In the genomic region with DNA sequence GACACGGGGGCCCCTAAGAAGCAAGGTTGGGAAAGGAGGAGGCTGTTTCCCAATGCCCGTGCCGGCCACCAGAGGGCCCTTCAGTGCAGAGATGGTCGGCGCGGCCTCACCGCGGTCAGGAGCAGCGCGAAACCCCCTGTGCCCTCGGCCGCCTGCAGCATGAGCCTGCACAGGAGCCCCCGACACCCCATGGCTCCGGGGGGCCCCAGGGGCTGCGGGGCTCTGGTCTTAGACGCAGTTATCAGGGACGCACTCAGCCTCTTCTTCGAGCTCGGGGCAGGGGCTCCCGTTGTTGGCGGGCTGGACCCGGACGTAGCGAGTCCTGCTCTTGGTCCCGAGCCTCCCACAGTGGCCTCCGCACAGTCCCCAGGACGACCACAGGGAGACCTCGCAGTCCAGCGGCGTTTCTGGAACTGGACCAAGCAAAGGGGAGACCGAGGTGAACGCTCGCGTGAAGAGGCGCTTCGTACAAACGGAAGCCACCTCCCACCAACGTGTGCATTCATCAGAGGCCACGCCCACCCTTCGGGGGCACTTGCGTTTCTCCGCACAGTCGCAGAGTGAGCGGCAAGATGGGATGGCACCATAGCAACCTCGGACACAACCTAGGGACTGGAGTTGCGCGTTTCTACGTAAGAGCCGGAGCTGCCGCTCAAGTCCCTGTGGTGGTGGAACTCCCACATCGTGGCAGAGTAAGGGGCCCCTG, we compare ENCODE assay signal across 2 cellular contexts.
TF ChIP-seq lines count a peak whose summit lies in the region.

No MANE protein-coding gene starts in this region.

TF ChIP-seq in HCT116, 20 proteins besides CTCF, POLR2A, EP300 and RAD21:
- TF ChIP-seq CEBPB (IDR thresholded peaks at IDR 0.05; ENCODE audit: low read depth) (no peak), ZFX (IDR thresholded peaks at IDR 0.05) (peak; percentile 39; the same call in 1 of the 2 replicates), SRF (IDR thresholded peaks at IDR 0.05; ENCODE audit: low read depth) (no peak), JUND (IDR thresholded peaks at IDR 0.05) (no peak), CBX3 (IDR thresholded peaks at IDR 0.05; ENCODE audit: low read depth) (no peak; the same call in 1 of the 2 replicates), SIN3A (IDR thresholded peaks at IDR 0.05; ENCODE audit: low read depth) (peak; percentile 51; the same call in 1 of the 2 replicates), ELF1 (IDR thresholded peaks at IDR 0.05; ENCODE audit: borderline replicate concordance, low read depth) (no peak), SP1 (IDR thresholded peaks at IDR 0.05; ENCODE audit: low read depth) (no peak; the same call in 1 of the 2 replicates), EZH2 (IDR thresholded peaks at IDR 0.05) (no peak), POLR2AphosphoS5 (IDR thresholded peaks at IDR 0.05; ENCODE audit: low read depth, low read length) (peak; percentile 75)
- TF ChIP-seq, protein P1, sequence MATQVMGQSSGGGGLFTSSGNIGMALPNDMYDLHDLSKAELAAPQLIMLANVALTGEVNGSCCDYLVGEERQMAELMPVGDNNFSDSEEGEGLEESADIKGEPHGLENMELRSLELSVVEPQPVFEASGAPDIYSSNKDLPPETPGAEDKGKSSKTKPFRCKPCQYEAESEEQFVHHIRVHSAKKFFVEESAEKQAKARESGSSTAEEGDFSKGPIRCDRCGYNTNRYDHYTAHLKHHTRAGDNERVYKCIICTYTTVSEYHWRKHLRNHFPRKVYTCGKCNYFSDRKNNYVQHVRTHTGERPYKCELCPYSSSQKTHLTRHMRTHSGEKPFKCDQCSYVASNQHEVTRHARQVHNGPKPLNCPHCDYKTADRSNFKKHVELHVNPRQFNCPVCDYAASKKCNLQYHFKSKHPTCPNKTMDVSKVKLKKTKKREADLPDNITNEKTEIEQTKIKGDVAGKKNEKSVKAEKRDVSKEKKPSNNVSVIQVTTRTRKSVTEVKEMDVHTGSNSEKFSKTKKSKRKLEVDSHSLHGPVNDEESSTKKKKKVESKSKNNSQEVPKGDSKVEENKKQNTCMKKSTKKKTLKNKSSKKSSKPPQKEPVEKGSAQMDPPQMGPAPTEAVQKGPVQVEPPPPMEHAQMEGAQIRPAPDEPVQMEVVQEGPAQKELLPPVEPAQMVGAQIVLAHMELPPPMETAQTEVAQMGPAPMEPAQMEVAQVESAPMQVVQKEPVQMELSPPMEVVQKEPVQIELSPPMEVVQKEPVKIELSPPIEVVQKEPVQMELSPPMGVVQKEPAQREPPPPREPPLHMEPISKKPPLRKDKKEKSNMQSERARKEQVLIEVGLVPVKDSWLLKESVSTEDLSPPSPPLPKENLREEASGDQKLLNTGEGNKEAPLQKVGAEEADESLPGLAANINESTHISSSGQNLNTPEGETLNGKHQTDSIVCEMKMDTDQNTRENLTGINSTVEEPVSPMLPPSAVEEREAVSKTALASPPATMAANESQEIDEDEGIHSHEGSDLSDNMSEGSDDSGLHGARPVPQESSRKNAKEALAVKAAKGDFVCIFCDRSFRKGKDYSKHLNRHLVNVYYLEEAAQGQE (IDR thresholded peaks at IDR 0.05; ENCODE audit: low read depth) = no peak
- TF ChIP-seq, protein P2, sequence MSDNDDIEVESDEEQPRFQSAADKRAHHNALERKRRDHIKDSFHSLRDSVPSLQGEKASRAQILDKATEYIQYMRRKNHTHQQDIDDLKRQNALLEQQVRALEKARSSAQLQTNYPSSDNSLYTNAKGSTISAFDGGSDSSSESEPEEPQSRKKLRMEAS (IDR thresholded peaks at IDR 0.05) = peak; percentile 87
- TF ChIP-seq, protein P3, sequence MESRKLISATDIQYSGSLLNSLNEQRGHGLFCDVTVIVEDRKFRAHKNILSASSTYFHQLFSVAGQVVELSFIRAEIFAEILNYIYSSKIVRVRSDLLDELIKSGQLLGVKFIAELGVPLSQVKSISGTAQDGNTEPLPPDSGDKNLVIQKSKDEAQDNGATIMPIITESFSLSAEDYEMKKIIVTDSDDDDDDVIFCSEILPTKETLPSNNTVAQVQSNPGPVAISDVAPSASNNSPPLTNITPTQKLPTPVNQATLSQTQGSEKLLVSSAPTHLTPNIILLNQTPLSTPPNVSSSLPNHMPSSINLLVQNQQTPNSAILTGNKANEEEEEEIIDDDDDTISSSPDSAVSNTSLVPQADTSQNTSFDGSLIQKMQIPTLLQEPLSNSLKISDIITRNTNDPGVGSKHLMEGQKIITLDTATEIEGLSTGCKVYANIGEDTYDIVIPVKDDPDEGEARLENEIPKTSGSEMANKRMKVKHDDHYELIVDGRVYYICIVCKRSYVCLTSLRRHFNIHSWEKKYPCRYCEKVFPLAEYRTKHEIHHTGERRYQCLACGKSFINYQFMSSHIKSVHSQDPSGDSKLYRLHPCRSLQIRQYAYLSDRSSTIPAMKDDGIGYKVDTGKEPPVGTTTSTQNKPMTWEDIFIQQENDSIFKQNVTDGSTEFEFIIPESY (IDR thresholded peaks at IDR 0.05; ENCODE audit: extremely low read depth, insufficient replicate concordance, low read length) = peak; percentile 78
- TF ChIP-seq, protein P4, sequence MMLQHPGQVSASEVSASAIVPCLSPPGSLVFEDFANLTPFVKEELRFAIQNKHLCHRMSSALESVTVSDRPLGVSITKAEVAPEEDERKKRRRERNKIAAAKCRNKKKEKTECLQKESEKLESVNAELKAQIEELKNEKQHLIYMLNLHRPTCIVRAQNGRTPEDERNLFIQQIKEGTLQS (IDR thresholded peaks at IDR 0.05) = no peak

TF ChIP-seq in SK-N-SH, 30 proteins besides CTCF, POLR2A, EP300 and RAD21:
- no peak for TF ChIP-seq RCOR1 (IDR thresholded peaks at IDR 0.05; ENCODE audit: low read length)
- peak; percentile 68 for TF ChIP-seq CHD2 (IDR thresholded peaks at IDR 0.05; ENCODE audit: low read length, partially characterized antibody)
- 0 out of 2 replicates have a peak, but pooled peaks have one; percentile 4 for TF ChIP-seq NRF1 (IDR thresholded peaks at IDR 0.05; ENCODE audit: low read depth, low read length)
- peak; percentile 84 for TF ChIP-seq SMC3 (IDR thresholded peaks at IDR 0.05; ENCODE audit: low read depth, low read length)
